In genomic region chr6:150720774-150721233, GRCh38 we compare ENCODE assay signal across 9 cellular contexts.
DNase-seq lines count a peak whose midpoint lies in the region; ATAC-seq and TF ChIP-seq lines count a peak whose summit lies in the region.
"Had no signal": no experiment of that assay in that cellular context is flagged by ENCODE, and none has a peak within 500 bp of the region (broad histone marks: within the 10 kb centered on the region; RNA-seq: fewer than 3 reads in every experiment).

No MANE protein-coding gene starts in this region.

- DNase-seq in Caco-2: peak; percentile 71 to 76
- DNase-seq in GM19238 (ENCODE audit: insufficient read length, low spot score): peak; percentile 37
- peak; percentile 63 for DNase-seq in NCI-H774 (lab: John Stamatoyannopoulos, UW)
- peak; percentile 50 for DNase-seq in fibroblast of pulmonary artery (ENCODE audit: low read depth)
- peak; percentile 42 for DNase-seq in testis
- no peak for DNase-seq in dedifferentiated amniotic fluid mesenchymal stem cell (ENCODE audit: extremely low spot score)
- DNase-seq in MG63: no peak

- CTCF ChIA-PET in Caco-2 (lab: Charles Lee): interaction anchor here (1.2 to 1.3 kb wide), 2 partner anchors 33 to 35 kb away, joined by 5 to 6 read pairs; no protein-coding TSS in a partner anchor

- TF ChIP-seq POLR2A in testis (IDR thresholded peaks at IDR 0.05): no peak

- 37 to 57% methylated on average over 5 of the region's 5 CpGs for WGBS in testis, 2 donors

- H3K36me3 Mint-ChIP-seq in Caco-2 (ENCODE audit: insufficient read depth, unreplicated experiment): peaks cover 31% of the 10 kb centered on the region

- H3K27me3 Mint-ChIP-seq in Caco-2 (ENCODE audit: insufficient read depth, unreplicated experiment): no peaks in the 10 kb centered on the region

- H3K4me3 Mint-ChIP-seq in Caco-2 (ENCODE audit: unreplicated experiment): peak overlapping the region; percentile 74

- peaks cover 30% of the 10 kb centered on the region for H3K4me1 ChIP-seq in Caco-2
- H3K4me1 ChIP-seq in testis: peaks cover 17% of the 10 kb centered on the region

- TF ChIP-seq CTCF in Caco-2 (IDR thresholded peaks at IDR 0.05; ENCODE audit: insufficient read depth in 1 of 2, low read depth in 1 of 2, low read length in 1 of 2, severe bottlenecking in 1 of 2, unreplicated experiment in 1 of 2) (peak; percentile 28 to 40), fibroblast of pulmonary artery (IDR thresholded peaks at IDR 0.05; ENCODE audit: low read length, missing control alignments) (no peak), testis (IDR thresholded peaks at IDR 0.05) (no peak)

- H3K36me3 ChIP-seq in Caco-2 (ENCODE audit: control insufficient read depth, insufficient read depth, low read length) (no peaks in the 10 kb centered on the region), testis (ENCODE audit: low read depth, missing control alignments) (no peaks in the 10 kb centered on the region), MG63 (no peaks in the 10 kb centered on the region)

- H3K9me3 ChIP-seq in Caco-2: no peaks in the 10 kb centered on the region
- no peaks in the 10 kb centered on the region for H3K9me3 ChIP-seq in testis
- H3K9me3 ChIP-seq in MG63: no peaks in the 10 kb centered on the region

- ATAC-seq in HG03097 (IDR thresholded peaks at IDR 0.05; ENCODE audit: low FRiP score, unreplicated experiment): peak; percentile 98

- peak overlapping the region; percentile 6 to 31 for H3K27ac ChIP-seq in testis
- H3K27ac ChIP-seq: HL-60 had no signal

- H3K27me3 ChIP-seq in Caco-2 (replicated peaks; ENCODE audit: control insufficient read depth, insufficient read depth, low read length) (no peaks in the 10 kb centered on the region), testis (no peaks in the 10 kb centered on the region), MG63 (no peaks in the 10 kb centered on the region)

- peaks cover 39% of the 10 kb centered on the region for H3K4me1 Mint-ChIP-seq in Caco-2 (ENCODE audit: low read depth, unreplicated experiment)

- no TSS peak for BruUV-seq in Caco-2 (replicated peaks; lab: Mats Ljungman, UMichigan)

- peaks cover 9% of the 10 kb centered on the region for H3K9me3 Mint-ChIP-seq in Caco-2 (ENCODE audit: unreplicated experiment)

- intact Hi-C loops in Caco-2 (cut with micrococcal nuclease; ENCODE audit: unreplicated experiment): loop anchor here (1.0 kb wide), 2 partner anchors 20 to 35 kb away; no protein-coding TSS in a partner anchor
- intact Hi-C loops in testis (cut with DNase I; ENCODE audit: low total_unique reads): no loop called here

- peak overlapping the region; percentile 12; the same call in 1 of the 2 replicates for H3K4me3 ChIP-seq in Caco-2 (ENCODE audit: low read depth, low read length)
- H3K4me3 ChIP-seq in fibroblast of pulmonary artery (replicated peaks; ENCODE audit: low read depth, low read length): no peak overlapping the region
- no peak overlapping the region for H3K4me3 ChIP-seq in testis
- H3K4me3 ChIP-seq in MG63: no peak overlapping the region

- POLR2A ChIA-PET in Caco-2 (lab: Charles Lee): interaction anchor here (0.6 kb wide), 1 partner anchor 32 kb away, joined by 3 read pairs; no protein-coding TSS in a partner anchor

- H3K27ac Mint-ChIP-seq in Caco-2 (ENCODE audit: unreplicated experiment): peak overlapping the region; percentile 94

Comparison
In these comparisons a context has a peak if more than half of its experiments do, and no peak if none do; other contexts are left out.
1. DNase-seq: peak in Caco-2 (2 of 2), GM19238 (single experiment), NCI-H774 (single experiment), fibroblast of pulmonary artery (single experiment) and testis (single experiment); none in dedifferentiated amniotic fluid mesenchymal stem cell (single experiment) and MG63 (single experiment).
2. CTCF ChIP-seq: peak in Caco-2 (2 of 2); none in fibroblast of pulmonary artery (single experiment) and testis (0 of 3).